1 cellular context compared by ENCODE assay signal in the genomic region with DNA sequence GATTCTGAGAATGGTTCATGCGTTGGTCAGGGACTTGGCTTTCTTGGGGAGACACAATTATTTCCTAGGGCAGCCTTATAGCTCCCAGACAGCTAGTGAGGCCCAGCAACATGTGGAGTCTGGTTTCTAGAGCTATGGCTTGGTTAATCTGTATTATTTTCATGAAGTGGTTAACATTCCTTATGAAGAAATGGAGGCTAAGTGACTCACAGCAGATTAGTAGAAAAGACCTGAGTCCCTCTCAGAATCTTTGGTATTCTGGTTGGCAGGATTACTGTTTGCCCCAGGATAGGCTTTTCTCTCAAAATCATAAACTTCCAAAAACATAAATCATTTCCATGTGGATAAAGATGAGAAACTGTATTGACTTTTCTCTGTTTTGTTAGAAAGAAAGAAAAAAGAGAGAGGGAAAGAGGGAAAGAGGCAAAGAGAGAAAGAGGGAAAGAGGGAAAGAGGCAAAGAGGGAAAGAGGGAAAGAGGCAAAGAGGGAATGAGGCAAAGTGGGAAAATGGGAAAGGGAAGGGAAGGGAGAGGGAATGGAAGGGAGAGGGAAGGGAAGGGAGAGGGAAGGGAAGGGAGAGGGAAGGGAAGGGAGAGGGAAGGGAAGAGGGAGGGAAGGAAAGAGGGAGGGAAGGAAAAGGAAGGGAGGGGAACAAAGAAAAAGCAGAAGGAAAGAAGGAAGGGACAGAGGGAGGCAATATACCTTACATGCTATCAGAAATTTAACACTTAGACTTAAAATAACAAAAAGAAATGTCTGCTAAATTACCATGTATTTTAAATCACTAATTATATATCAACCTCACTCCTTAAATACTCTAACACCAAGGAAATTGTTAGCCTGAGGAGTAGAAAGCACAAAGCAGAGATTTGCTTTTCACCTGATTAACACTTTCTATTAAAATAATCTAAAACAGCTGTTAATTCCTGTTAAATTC.
TF ChIP-seq lines count a peak whose summit lies in the region.

No MANE protein-coding gene starts in this region.

TF ChIP-seq in IMR-90, 13 proteins besides CTCF, POLR2A, EP300 and RAD21:
- TF ChIP-seq RFX5 (IDR thresholded peaks at IDR 0.05; ENCODE audit: low read depth, low read length) = no peak
- TF ChIP-seq RCOR1 (IDR thresholded peaks at IDR 0.05; ENCODE audit: insufficient replicate concordance, low read length) = no peak
- no peak for TF ChIP-seq MXI1 (IDR thresholded peaks at IDR 0.05; ENCODE audit: borderline replicate concordance, low read depth, low read length)
- no peak for TF ChIP-seq SMC3 (IDR thresholded peaks at IDR 0.05; ENCODE audit: low read depth, low read length)
- no peak for TF ChIP-seq FOS (IDR thresholded peaks at IDR 0.05; ENCODE audit: low read depth, low read length)
- no peak for TF ChIP-seq BHLHE40 (IDR thresholded peaks at IDR 0.05; ENCODE audit: low read depth, low read length)
- no peak for TF ChIP-seq MAZ (IDR thresholded peaks at IDR 0.05; ENCODE audit: borderline replicate concordance, low read depth, low read length)
- TF ChIP-seq, protein P1, sequence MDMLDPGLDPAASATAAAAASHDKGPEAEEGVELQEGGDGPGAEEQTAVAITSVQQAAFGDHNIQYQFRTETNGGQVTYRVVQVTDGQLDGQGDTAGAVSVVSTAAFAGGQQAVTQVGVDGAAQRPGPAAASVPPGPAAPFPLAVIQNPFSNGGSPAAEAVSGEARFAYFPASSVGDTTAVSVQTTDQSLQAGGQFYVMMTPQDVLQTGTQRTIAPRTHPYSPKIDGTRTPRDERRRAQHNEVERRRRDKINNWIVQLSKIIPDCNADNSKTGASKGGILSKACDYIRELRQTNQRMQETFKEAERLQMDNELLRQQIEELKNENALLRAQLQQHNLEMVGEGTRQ (IDR thresholded peaks at IDR 0.05; ENCODE audit: low read depth, low read length) = no peak
TF ChIP-seq in IMR-90: peak in this region for 0.
